In the genomic region with DNA sequence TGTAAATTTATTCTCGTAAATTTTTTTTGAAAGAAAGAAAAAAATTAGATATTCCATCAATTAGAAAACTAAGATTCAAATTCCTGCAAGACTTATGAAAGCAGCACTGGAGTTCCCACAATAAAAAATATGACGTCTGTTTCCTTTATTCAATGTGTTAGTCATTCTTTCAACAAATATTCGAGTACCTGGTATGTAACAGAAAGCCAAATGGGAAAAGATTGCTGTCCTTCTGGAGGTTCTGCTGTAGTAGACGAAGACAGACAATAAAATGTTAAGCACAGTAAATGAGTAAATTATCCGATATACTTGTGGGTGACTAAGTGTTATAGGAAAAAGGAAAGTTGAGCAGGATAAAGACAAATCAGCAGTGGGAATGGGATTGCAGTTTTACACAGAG, we compare ENCODE assay signal across 15 cellular contexts.
A peak's percentile ranks its signal among the peaks of the same experiment; 100 is the strongest.
DNase-seq lines count a peak whose midpoint lies in the region; ATAC-seq and TF ChIP-seq lines count a peak whose summit lies in the region.
"Had no signal": no experiment of that assay in that cellular context is flagged by ENCODE, and none has a peak within 500 bp of the region (broad histone marks: within the 10 kb centered on the region; RNA-seq: fewer than 3 reads in every experiment).

No MANE protein-coding gene starts in this region.

- POLR2A ChIA-PET in AG04449 (lab: Yijun Ruan, JAX), result interaction anchor here (0.5 kb wide), 1 partner anchor 219 kb away, joined by 3 read pairs; no protein-coding TSS in a partner anchor

- H3K36me3 Mint-ChIP-seq in chondrocyte (ENCODE audit: low read depth), result peaks cover 7% of the 10 kb centered on the region
- H3K36me3 Mint-ChIP-seq in stimulated activated naive B cell treated with anti-CD40 and anti-IgM and Interleukin-4, amounts not matched to agents 10 μg/mL and 1 μg/mL and 100 μg/mL, for 72 hours, result no peaks in the 10 kb centered on the region
- H3K36me3 Mint-ChIP-seq: activated CD8-positive, alpha-beta memory T cell treated with anti-CD3 and anti-CD28 coated beads, Interleukin-2, amount 10 ng/mL, durations not matched to agents 7 days and 5 days; activated naive CD4-positive, alpha-beta T cell treated with anti-CD3 and anti-CD28 coated beads, Interleukin-2, amount 50 U/mL, for 24 hours had no signal

- no peak overlapping the region for H2AFZ ChIP-seq in Karpas-422 (ENCODE audit: low read length)

- H3K4me2 ChIP-seq in Karpas-422 (ENCODE audit: low read depth, low read length, poor library complexity, severe bottlenecking), result no peak overlapping the region
- H3K4me2 ChIP-seq: A549 had no signal

- no peak overlapping the region for H3K4me3 Mint-ChIP-seq in chondrocyte (ENCODE audit: unreplicated experiment)
- H3K4me3 Mint-ChIP-seq in stimulated activated naive B cell treated with anti-CD40 and anti-IgM and Interleukin-4, amounts not matched to agents 10 μg/mL and 1 μg/mL and 100 μg/mL, for 72 hours, result no peak overlapping the region
- H3K4me3 Mint-ChIP-seq: activated CD8-positive, alpha-beta memory T cell treated with anti-CD3 and anti-CD28 coated beads, Interleukin-2, amount 10 ng/mL, durations not matched to agents 7 days and 5 days; activated naive CD4-positive, alpha-beta T cell treated with anti-CD3 and anti-CD28 coated beads, Interleukin-2, amount 50 U/mL, for 24 hours had no signal

- H3K9me3 Mint-ChIP-seq in chondrocyte (ENCODE audit: low read depth), result peaks cover 12% of the 10 kb centered on the region
- H3K9me3 Mint-ChIP-seq in stimulated activated naive B cell treated with anti-CD40 and anti-IgM and Interleukin-4, amounts not matched to agents 10 μg/mL and 1 μg/mL and 100 μg/mL, for 72 hours, result peaks cover 3 to 5% of the 10 kb centered on the region in 2 donors

- ATAC-seq in HG02884 (IDR thresholded peaks at IDR 0.05; ENCODE audit: unreplicated experiment), result no peak
- ATAC-seq in activated CD4-positive, CD25-positive, alpha-beta regulatory T cell treated with anti-CD3 and anti-CD28 coated beads, Interleukin-2, amount 50 U/mL, for 24 hours, result no peak
- no peak for ATAC-seq in stimulated activated naive B cell treated with anti-CD40 and anti-IgM and Interleukin-4, amounts not matched to agents 10 μg/mL and 1 μg/mL and 100 μg/mL, for 72 hours (replicated peaks)
- ATAC-seq: A549; activated CD8-positive, alpha-beta memory T cell treated with anti-CD3 and anti-CD28 coated beads, Interleukin-2, amount 10 ng/mL, durations not matched to agents 7 days and 5 days had no signal

- H3K27me3 ChIP-seq in Karpas-422 (ENCODE audit: low read length), result no peaks in the 10 kb centered on the region

- H3K9me2 ChIP-seq in Karpas-422 (replicated peaks; ENCODE audit: insufficient read depth, low read length), result no peaks in the 10 kb centered on the region

- CTCF ChIA-PET in AG04449 (lab: Yijun Ruan, JAX), result no interaction called here

- no peak overlapping the region for H3K27ac ChIP-seq in Karpas-422 (ENCODE audit: low read length)
- H3K27ac ChIP-seq: A549 had no signal

- no peaks in the 10 kb centered on the region for H3K79me2 ChIP-seq in Karpas-422 (ENCODE audit: low read length)

- H3K27me3 Mint-ChIP-seq in chondrocyte (ENCODE audit: low read depth), result no peaks in the 10 kb centered on the region
- H3K27me3 Mint-ChIP-seq in stimulated activated naive B cell treated with anti-CD40 and anti-IgM and Interleukin-4, amounts not matched to agents 10 μg/mL and 1 μg/mL and 100 μg/mL, for 72 hours, result no peaks in the 10 kb centered on the region
- H3K27me3 Mint-ChIP-seq: activated CD8-positive, alpha-beta memory T cell treated with anti-CD3 and anti-CD28 coated beads, Interleukin-2, amount 10 ng/mL, durations not matched to agents 7 days and 5 days; activated naive CD4-positive, alpha-beta T cell treated with anti-CD3 and anti-CD28 coated beads, Interleukin-2, amount 50 U/mL, for 24 hours had no signal

- H3K9me3 ChIP-seq in Karpas-422 (ENCODE audit: low read length), result no peaks in the 10 kb centered on the region
- H3K9me3 ChIP-seq: A549 had no signal

- H3K9ac ChIP-seq in Karpas-422 (ENCODE audit: low read length), result no peak overlapping the region

- no peak for TF ChIP-seq CTCF in AG04449 (IDR thresholded peaks at IDR 0.05; ENCODE audit: insufficient read depth, low read length, missing control alignments)
- TF ChIP-seq CTCF in chondrocyte (IDR thresholded peaks at IDR 0.05), result no peak
- TF ChIP-seq CTCF in GM10266 (IDR thresholded peaks at IDR 0.05; ENCODE audit: control insufficient read depth, insufficient read depth, low read depth, missing control alignments), result no peak

- DNase-seq in AG04449 (ENCODE audit: low read depth, low spot score) (peak; percentile 79), Karpas-422 (peak; percentile 1), chondrocyte (ENCODE audit: low spot score) (no peak), kidney glomerular epithelial cell (lab: John Stamatoyannopoulos, UW) (peak; percentile 48), GM10266 (ENCODE audit: extremely low spot score) (no peak)
- DNase-seq in stimulated activated naive B cell treated with anti-CD40 and anti-IgM and Interleukin-4, amounts not matched to agents 10 μg/mL and 1 μg/mL and 100 μg/mL, for 72 hours, result no peak
- DNase-seq: activated CD8-positive, alpha-beta memory T cell treated with anti-CD3 and anti-CD28 coated beads, Interleukin-2, amount 10 ng/mL, durations not matched to agents 7 days and 5 days; DMS 273 treated with DMSO at 0.1 percent for 48 hours; NCI-H69; Right ventricle myocardium superior; trophoblast cell had no signal

- peaks cover 29% of the 10 kb centered on the region for H3K4me1 Mint-ChIP-seq in chondrocyte (ENCODE audit: low read depth)
- H3K4me1 Mint-ChIP-seq in stimulated activated naive B cell treated with anti-CD40 and anti-IgM and Interleukin-4, amounts not matched to agents 10 μg/mL and 1 μg/mL and 100 μg/mL, for 72 hours, result no peaks in the 10 kb centered on the region
- H3K4me1 Mint-ChIP-seq: activated CD8-positive, alpha-beta memory T cell treated with anti-CD3 and anti-CD28 coated beads, Interleukin-2, amount 10 ng/mL, durations not matched to agents 7 days and 5 days; activated naive CD4-positive, alpha-beta T cell treated with anti-CD3 and anti-CD28 coated beads, Interleukin-2, amount 50 U/mL, for 24 hours had no signal

- peak overlapping the region; percentile 70 for H3K27ac Mint-ChIP-seq in chondrocyte (ENCODE audit: unreplicated experiment)
- no peak overlapping the region for H3K27ac Mint-ChIP-seq in stimulated activated naive B cell treated with anti-CD40 and anti-IgM and Interleukin-4, amounts not matched to agents 10 μg/mL and 1 μg/mL and 100 μg/mL, for 72 hours
- H3K27ac Mint-ChIP-seq: activated CD8-positive, alpha-beta memory T cell treated with anti-CD3 and anti-CD28 coated beads, Interleukin-2, amount 10 ng/mL, durations not matched to agents 7 days and 5 days; activated naive CD4-positive, alpha-beta T cell treated with anti-CD3 and anti-CD28 coated beads, Interleukin-2, amount 50 U/mL, for 24 hours had no signal

- H3K4me3 ChIP-seq in AG04449 (ENCODE audit: low read depth, low read length), result no peak overlapping the region
- no peak overlapping the region for H3K4me3 ChIP-seq in Karpas-422 (ENCODE audit: low read length)
- H3K4me3 ChIP-seq: A549 had no signal

- no peaks in the 10 kb centered on the region for H4K20me1 ChIP-seq in Karpas-422 (ENCODE audit: insufficient read depth, low read depth, low read length)

- no peaks in the 10 kb centered on the region for H3K36me3 ChIP-seq in Karpas-422 (ENCODE audit: insufficient read depth, low read length)

- H3K4me1 ChIP-seq in Karpas-422 (ENCODE audit: low read length), result no peaks in the 10 kb centered on the region
- H3K4me1 ChIP-seq: A549 had no signal

Comparison
In these comparisons a context has a peak if more than half of its experiments do, and no peak if none do; other contexts are left out.
1. DNase-seq: peak in AG04449 (single experiment), Karpas-422 (single experiment) and kidney glomerular epithelial cell (single experiment); none in chondrocyte (single experiment), GM10266 (single experiment) and stimulated activated naive B cell treated with anti-CD40 and anti-IgM and Interleukin-4, amounts not matched to agents 10 μg/mL and 1 μg/mL and 100 μg/mL, for 72 hours (single experiment).